In genomic region chr16:4957420-4957719, GRCh38 we compare ENCODE assay signal across 8 cellular contexts. TPM values are rescaled to one million over a fixed set of nuclear protein-coding genes. Genes with fewer than 3 reads are reported as not detected.
DNase-seq lines count a peak whose midpoint lies in the region; ATAC-seq lines count a peak whose summit lies in the region.

No MANE protein-coding gene starts in this region.

- peak overlapping the region; percentile 73 for H3K27ac ChIP-seq in caudate nucleus (ENCODE audit: low read depth, low read length)

- peak overlapping the region; percentile 80 for H3K4me3 Mint-ChIP-seq in stimulated activated naive CD8-positive, alpha-beta T cell treated with anti-CD3 and anti-CD28 coated beads, Interleukin-15, Interleukin-2, amounts not matched to agents 100 ng/mL and 50 ng/mL, for 24 hours

- H3K27ac Mint-ChIP-seq in stimulated activated naive CD8-positive, alpha-beta T cell treated with anti-CD3 and anti-CD28 coated beads, Interleukin-15, Interleukin-2, amounts not matched to agents 100 ng/mL and 50 ng/mL, for 24 hours, result no peak overlapping the region

- H3K4me1 Mint-ChIP-seq in stimulated activated naive CD8-positive, alpha-beta T cell treated with anti-CD3 and anti-CD28 coated beads, Interleukin-15, Interleukin-2, amounts not matched to agents 100 ng/mL and 50 ng/mL, for 24 hours (ENCODE audit: low read depth), result peaks cover 22% of the 10 kb centered on the region

- peaks cover 14% of the 10 kb centered on the region for H3K4me1 ChIP-seq in mononuclear cell (ENCODE audit: insufficient read depth, low read length)

- ATAC-seq in stimulated activated naive CD8-positive, alpha-beta T cell treated with anti-CD3 and anti-CD28 coated beads, Interleukin-15, Interleukin-2, amounts not matched to agents 100 U/mL and 50 U/mL, for 24 hours, result no peak
- ATAC-seq in GM19452 (IDR thresholded peaks at IDR 0.05; ENCODE audit: unreplicated experiment) (no peak), HG03025 (IDR thresholded peaks at IDR 0.05; ENCODE audit: low FRiP score, unreplicated experiment) (no peak), HG03139 (IDR thresholded peaks at IDR 0.05; ENCODE audit: unreplicated experiment) (no peak), HG03469 (IDR thresholded peaks at IDR 0.05; ENCODE audit: unreplicated experiment) (no peak)

- no peak for DNase-seq in stimulated activated naive CD8-positive, alpha-beta T cell treated with anti-CD3 and anti-CD28 coated beads, Interleukin-15, Interleukin-2, amounts not matched to agents 100 U/mL and 50 U/mL, for 24 hours
- DNase-seq in caudate nucleus (lab: John Stamatoyannopoulos, UW), result no peak

- H3K27me3 ChIP-seq in mononuclear cell (ENCODE audit: insufficient read depth, low read length), result no peaks in the 10 kb centered on the region

- peak overlapping the region; percentile 30 for H3K4me3 ChIP-seq in mononuclear cell (ENCODE audit: low read length)

- H3K27me3 Mint-ChIP-seq in stimulated activated naive CD8-positive, alpha-beta T cell treated with anti-CD3 and anti-CD28 coated beads, Interleukin-15, Interleukin-2, amounts not matched to agents 100 ng/mL and 50 ng/mL, for 24 hours, result peaks cover 26% of the 10 kb centered on the region

- no peaks in the 10 kb centered on the region for H3K9me3 ChIP-seq in mononuclear cell (ENCODE audit: low read depth, low read length)

- no peaks in the 10 kb centered on the region for H3K36me3 Mint-ChIP-seq in stimulated activated naive CD8-positive, alpha-beta T cell treated with anti-CD3 and anti-CD28 coated beads, Interleukin-15, Interleukin-2, amounts not matched to agents 100 ng/mL and 50 ng/mL, for 24 hours (ENCODE audit: low read depth)

- no peaks in the 10 kb centered on the region for H3K9me3 Mint-ChIP-seq in stimulated activated naive CD8-positive, alpha-beta T cell treated with anti-CD3 and anti-CD28 coated beads, Interleukin-15, Interleukin-2, amounts not matched to agents 100 ng/mL and 50 ng/mL, for 24 hours

RNA-seq across cellular contexts. Expression of gene SEC14L5, which starts 0.8 kb away (rescaled TPM):
- 1.6 TPM for total RNA-seq in mononuclear cell

RNA-seq across cellular contexts. Expression of gene PPL, which starts 20.4 kb away (rescaled TPM):
- total RNA-seq in mononuclear cell, result not detected
